ENCODE assay signal across 29 cellular contexts in genomic region chr12:105674871-105675699, GRCh38.
DNase-seq lines count a peak whose midpoint lies in the region; ATAC-seq, FAIRE-seq and TF ChIP-seq lines count a peak whose summit lies in the region.
"Had no signal": no experiment of that assay in that cellular context is flagged by ENCODE, and none has a peak within 500 bp of the region (broad histone marks: within the 10 kb centered on the region; RNA-seq: fewer than 3 reads in every experiment).

No MANE protein-coding gene starts in this region.

- H3K4me3 ChIP-seq in astrocyte (ENCODE audit: insufficient read depth, low read depth, low read length) (no peak overlapping the region), gastroesophageal sphincter (no peak overlapping the region), vagina (no peak overlapping the region)
- H3K4me3 ChIP-seq: BLaER1, dorsolateral prefrontal cortex, PC-9, thoracic aorta had no signal

- ATAC-seq in gastroesophageal sphincter (no peak), GM19467 (IDR thresholded peaks at IDR 0.05; ENCODE audit: unreplicated experiment) (no peak), esophagus mucosa (no peak), GM18868 (IDR thresholded peaks at IDR 0.05; ENCODE audit: unreplicated experiment) (no peak)
- ATAC-seq: activated naive CD8-positive, alpha-beta T cell treated with anti-CD3 and anti-CD28 coated beads, Interleukin-2, amount 50 U/mL, for 24 hours; activated T-cell treated with anti-CD3 and anti-CD28 coated beads, Interleukin-2, amount 50 U/mL, for 72 hours; natural killer cell had no signal

- H3K9ac ChIP-seq in astrocyte (ENCODE audit: low read length): no peak overlapping the region
- H3K9ac ChIP-seq: BLaER1 had no signal

- no peaks in the 10 kb centered on the region for H4K20me1 ChIP-seq in astrocyte (ENCODE audit: insufficient read depth, low read length)
- H4K20me1 ChIP-seq: BLaER1 had no signal

- H3K27ac Mint-ChIP-seq in astrocyte (ENCODE audit: unreplicated experiment): peak overlapping the region; percentile 64
- H3K27ac Mint-ChIP-seq in neural crest cell (ENCODE audit: unreplicated experiment): peak overlapping the region; percentile 13
- H3K27ac Mint-ChIP-seq: activated CD4-positive, alpha-beta memory T cell treated with anti-CD3 and anti-CD28 coated beads for 36 hours; activated naive CD8-positive, alpha-beta T cell treated with anti-CD3 and anti-CD28 coated beads, Interleukin-2, amount 50 U/mL, for 24 hours; activated T-cell treated with anti-CD3 and anti-CD28 coated beads, Interleukin-2, amount 50 U/mL, for 72 hours; natural killer cell; stimulated activated naive CD8-positive, alpha-beta T cell treated with anti-CD3 and anti-CD28 coated beads, Interleukin-15, Interleukin-2, amounts not matched to agents 100 ng/mL and 50 ng/mL, for 24 hours had no signal

- no peak for TF ChIP-seq EP300 in gastroesophageal sphincter (IDR thresholded peaks at IDR 0.05)

- no peak overlapping the region for H2AFZ ChIP-seq in astrocyte (ENCODE audit: low read depth, low read length)
- H2AFZ ChIP-seq: PC-9 had no signal

- 53 to 70% methylated on average over 2 of the region's 2 CpGs for whole genome bisulfite sequencing in gastroesophageal sphincter (ENCODE audit: low coverage in 1 of 2), 2 donors

- no peaks in the 10 kb centered on the region for H3K79me2 ChIP-seq in astrocyte (ENCODE audit: insufficient read depth, low read length)

- DNase-seq in astrocyte (ENCODE audit: low read depth) (no peak), neural crest cell (ENCODE audit: low read depth, low spot score) (no peak), vagina (ENCODE audit: extremely low spot score in 2 of 2) (peak in 1 of 2 donors; percentile 62)
- DNase-seq: activated CD4-positive, alpha-beta memory T cell treated with anti-CD3 and anti-CD28 coated beads for 36 hours; activated CD4-positive, CD25-positive, alpha-beta regulatory T cell treated with anti-CD3 and anti-CD28 coated beads, Interleukin-2, amount 50 U/mL, for 72 hours; activated naive CD8-positive, alpha-beta T cell treated with anti-CD3 and anti-CD28 coated beads, Interleukin-2, amount 50 U/mL, for 24 hours; activated T-cell treated with anti-CD3 and anti-CD28 coated beads, Interleukin-2, amount 50 U/mL, for 72 hours; dorsolateral prefrontal cortex; glutamatergic neuron; H9; islet precursor cell; Karpas-422; MV-4-11; natural killer cell; NCI-H1436; NCI-H2081; PC-9; Right ventricle myocardium superior; T-helper 2 cell had no signal

- H3K27ac ChIP-seq in astrocyte (ENCODE audit: low read depth, low read length) (no peak overlapping the region), gastroesophageal sphincter (peak overlapping the region; percentile 7 to 61 (median 37)), vagina (peak overlapping the region; percentile 52)
- H3K27ac ChIP-seq: BLaER1, dorsolateral prefrontal cortex, PC-9 had no signal

- no peak overlapping the region for H3K4me2 ChIP-seq in astrocyte (ENCODE audit: low read length)
- H3K4me2 ChIP-seq: BLaER1, PC-9 had no signal

- H3K36me3 Mint-ChIP-seq in astrocyte (ENCODE audit: low read depth, unreplicated experiment): peaks cover 2% of the 10 kb centered on the region
- peaks cover 2% of the 10 kb centered on the region for H3K36me3 Mint-ChIP-seq in neural crest cell (ENCODE audit: low read depth)
- H3K36me3 Mint-ChIP-seq: activated CD4-positive, alpha-beta memory T cell treated with anti-CD3 and anti-CD28 coated beads for 36 hours; natural killer cell had no signal

- intact Hi-C loops in vagina (cut with DNase I): no loop called here

- TF ChIP-seq CTCF in astrocyte (IDR thresholded peaks at IDR 0.05; ENCODE audit: insufficient read depth, low read depth, low read length): no peak
- TF ChIP-seq CTCF in gastroesophageal sphincter (IDR thresholded peaks at IDR 0.05): no peak
- TF ChIP-seq CTCF in neural crest cell (conservative IDR thresholded peaks at IDR 0.05): no peak
- no peak for TF ChIP-seq CTCF in vagina (IDR thresholded peaks at IDR 0.05)

- H3K27me3 Mint-ChIP-seq in astrocyte (ENCODE audit: low read depth, unreplicated experiment) (no peaks in the 10 kb centered on the region), neural crest cell (ENCODE audit: low read depth) (no peaks in the 10 kb centered on the region)
- H3K27me3 Mint-ChIP-seq: activated CD4-positive, alpha-beta memory T cell treated with anti-CD3 and anti-CD28 coated beads for 36 hours; activated naive CD8-positive, alpha-beta T cell treated with anti-CD3 and anti-CD28 coated beads, Interleukin-2, amount 50 U/mL, for 24 hours; central memory CD8-positive, alpha-beta T cell; stimulated activated naive CD8-positive, alpha-beta T cell treated with anti-CD3 and anti-CD28 coated beads, Interleukin-15, Interleukin-2, amounts not matched to agents 100 ng/mL and 50 ng/mL, for 24 hours had no signal

- H3K4me1 ChIP-seq in astrocyte (ENCODE audit: insufficient read depth, low read length) (peaks cover 5% of the 10 kb centered on the region), gastroesophageal sphincter (peaks cover 8 to 54% (median 32%) of the 10 kb centered on the region in 3 donors), vagina (peaks cover 69% of the 10 kb centered on the region)
- H3K4me1 ChIP-seq: BLaER1 had no signal

- no peak for TF ChIP-seq POLR2A in gastroesophageal sphincter (IDR thresholded peaks at IDR 0.05)
- TF ChIP-seq POLR2A in vagina (IDR thresholded peaks at IDR 0.05): no peak

- H3K36me3 ChIP-seq in astrocyte (ENCODE audit: insufficient read depth, low read length) (no peaks in the 10 kb centered on the region), gastroesophageal sphincter (no peaks in the 10 kb centered on the region), vagina (no peaks in the 10 kb centered on the region)
- H3K36me3 ChIP-seq: BLaER1, thoracic aorta had no signal

- H3K27me3 ChIP-seq in astrocyte (ENCODE audit: insufficient read depth, low read length): no peaks in the 10 kb centered on the region
- no peaks in the 10 kb centered on the region for H3K27me3 ChIP-seq in gastroesophageal sphincter
- no peaks in the 10 kb centered on the region for H3K27me3 ChIP-seq in vagina
- H3K27me3 ChIP-seq: BLaER1, dorsolateral prefrontal cortex had no signal

- H3K4me1 Mint-ChIP-seq in astrocyte (ENCODE audit: low read depth, unreplicated experiment): peaks cover 19% of the 10 kb centered on the region
- no peaks in the 10 kb centered on the region for H3K4me1 Mint-ChIP-seq in neural crest cell
- H3K4me1 Mint-ChIP-seq: activated naive CD8-positive, alpha-beta T cell treated with anti-CD3 and anti-CD28 coated beads, Interleukin-2, amount 50 U/mL, for 24 hours; central memory CD8-positive, alpha-beta T cell had no signal

- peaks cover 7% of the 10 kb centered on the region for H3K9me3 Mint-ChIP-seq in astrocyte (ENCODE audit: unreplicated experiment)
- peaks cover 8% of the 10 kb centered on the region for H3K9me3 Mint-ChIP-seq in neural crest cell
- H3K9me3 Mint-ChIP-seq: activated CD4-positive, alpha-beta memory T cell treated with anti-CD3 and anti-CD28 coated beads for 36 hours; central memory CD8-positive, alpha-beta T cell; natural killer cell; stimulated activated naive CD8-positive, alpha-beta T cell treated with anti-CD3 and anti-CD28 coated beads, Interleukin-15, Interleukin-2, amounts not matched to agents 100 ng/mL and 50 ng/mL, for 24 hours had no signal

- no peaks in the 10 kb centered on the region for H3K9me3 ChIP-seq in astrocyte (ENCODE audit: insufficient read depth, low read depth, low read length)
- no peaks in the 10 kb centered on the region for H3K9me3 ChIP-seq in gastroesophageal sphincter
- no peaks in the 10 kb centered on the region for H3K9me3 ChIP-seq in vagina
- H3K9me3 ChIP-seq: thoracic aorta had no signal

- FAIRE-seq in astrocyte (lab: Jason Lieb, UNC): peak; percentile 49
- FAIRE-seq: endothelial cell of umbilical vein, GM12891 had no signal

- H3K4me3 Mint-ChIP-seq in astrocyte (ENCODE audit: unreplicated experiment): no peak overlapping the region
- no peak overlapping the region for H3K4me3 Mint-ChIP-seq in neural crest cell
- H3K4me3 Mint-ChIP-seq: activated CD4-positive, alpha-beta memory T cell treated with anti-CD3 and anti-CD28 coated beads for 36 hours; activated naive CD8-positive, alpha-beta T cell treated with anti-CD3 and anti-CD28 coated beads, Interleukin-2, amount 50 U/mL, for 24 hours; activated T-cell treated with anti-CD3 and anti-CD28 coated beads, Interleukin-2, amount 50 U/mL, for 72 hours; central memory CD8-positive, alpha-beta T cell; H9; natural killer cell; stimulated activated naive CD8-positive, alpha-beta T cell treated with anti-CD3 and anti-CD28 coated beads, Interleukin-15, Interleukin-2, amounts not matched to agents 100 ng/mL and 50 ng/mL, for 24 hours had no signal
